Comparison of ENCODE assay signal across 10 cellular contexts in genomic region chr5:73826761-73827450, GRCh38.
DNase-seq lines count a peak whose midpoint lies in the region; ATAC-seq and TF ChIP-seq lines count a peak whose summit lies in the region.
"Had no signal": no experiment of that assay in that cellular context is flagged by ENCODE, and none has a peak within 500 bp of the region (broad histone marks: within the 10 kb centered on the region; RNA-seq: fewer than 3 reads in every experiment).

No MANE protein-coding gene starts in this region.

- H3K4me3 ChIP-seq in choroid plexus epithelial cell (ENCODE audit: low read depth, low read length), result no peak overlapping the region

- peak; percentile 2 for DNase-seq in COLO829 (ENCODE audit: low spot score)
- peak; percentile 89 for DNase-seq in NCI-H146 treated with DMSO at 0.1 percent for 48 hours (lab: John Stamatoyannopoulos, UW; ENCODE audit: unreplicated experiment)
- peak; percentile 96 for DNase-seq in choroid plexus epithelial cell (ENCODE audit: low read depth)
- peak; percentile 74 for DNase-seq in non-pigmented ciliary epithelial cell (ENCODE audit: low read depth)
- DNase-seq in ecto neural progenitor cell (ENCODE audit: low spot score), result no peak
- no peak for DNase-seq in stimulated activated naive CD8-positive, alpha-beta T cell treated with anti-CD3 and anti-CD28 coated beads, Interleukin-15, Interleukin-2, amounts not matched to agents 100 U/mL and 50 U/mL, for 24 hours
- DNase-seq in putamen (ENCODE audit: low spot score), result no peak
- DNase-seq: DND-41, hippocampal formation had no signal

- ATAC-seq in HG03571 (IDR thresholded peaks at IDR 0.05; ENCODE audit: unreplicated experiment), result no peak
- no peak for ATAC-seq in stimulated activated naive CD8-positive, alpha-beta T cell treated with anti-CD3 and anti-CD28 coated beads, Interleukin-15, Interleukin-2, amounts not matched to agents 100 U/mL and 50 U/mL, for 24 hours

- TF ChIP-seq CTCF in choroid plexus epithelial cell (conservative IDR thresholded peaks at IDR 0.05; ENCODE audit: low read depth, low read length), result no peak

Comparison
In these comparisons a context has a peak if more than half of its experiments do, and no peak if none do; other contexts are left out.
1. DNase-seq: peak in COLO829 (single experiment), NCI-H146 treated with DMSO at 0.1 percent for 48 hours (single experiment), choroid plexus epithelial cell (single experiment) and non-pigmented ciliary epithelial cell (single experiment); none in ecto neural progenitor cell (single experiment), stimulated activated naive CD8-positive, alpha-beta T cell treated with anti-CD3 and anti-CD28 coated beads, Interleukin-15, Interleukin-2, amounts not matched to agents 100 U/mL and 50 U/mL, for 24 hours (single experiment) and putamen (single experiment).